ENCODE assay signal across 22 cellular contexts in the genomic region with DNA sequence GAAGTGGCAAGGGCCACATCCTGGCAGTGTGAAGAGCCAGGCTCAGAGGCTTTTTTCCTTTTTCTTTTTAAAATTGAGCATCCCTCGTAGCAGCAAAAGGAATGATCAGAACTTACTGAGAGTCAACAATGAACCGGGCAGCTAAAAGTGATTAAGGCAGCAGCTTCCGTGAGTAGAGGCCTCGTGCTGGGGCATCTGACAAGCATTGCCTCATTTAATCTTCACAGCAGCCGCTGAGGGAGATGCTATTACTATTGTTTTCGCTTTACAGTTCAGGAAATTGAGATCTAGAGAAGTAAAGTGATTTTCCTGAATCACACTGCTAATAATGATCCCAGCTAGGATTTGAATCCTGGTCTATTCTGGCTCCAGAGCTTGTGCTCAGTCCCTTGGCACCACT.
"Had no signal": no experiment of that assay in that cellular context is flagged by ENCODE, and none has a peak within 500 bp of the region (broad histone marks: within the 10 kb centered on the region; RNA-seq: fewer than 3 reads in every experiment).

No MANE protein-coding gene starts in this region.

- DNase-seq: activated CD4-positive, alpha-beta memory T cell treated with anti-CD3 and anti-CD28 coated beads for 36 hours; activated CD4-positive, alpha-beta T cell treated with anti-CD3 and anti-CD28 coated beads for 48 hours; activated CD4-positive, CD25-positive, alpha-beta regulatory T cell; activated gamma-delta T cell treated with Interleukin-2 at 50 U/mL for 16 hours; activated T-cell treated with anti-CD3 and anti-CD28 coated beads for 4 hours; aorta; caudate nucleus; effector memory CD4-positive, alpha-beta T cell; kidney; naive thymus-derived CD8-positive, alpha-beta T cell; retina; stimulated activated CD4-positive, alpha-beta T cell treated with anti-CD3 and anti-CD28 coated beads, Interleukin-4, amount 100 ng/mL, for 1 hour; stimulated activated naive CD4-positive, alpha-beta T cell; T-helper 17 cell; testis had no signal

- H3K27me3 ChIP-seq: testis, vagina had no signal

- H3K36me3 ChIP-seq: vagina had no signal

- H3K4me3 Mint-ChIP-seq: activated CD4-positive, alpha-beta memory T cell treated with anti-CD3 and anti-CD28 coated beads for 36 hours; activated naive CD4-positive, alpha-beta T cell treated with anti-CD3 and anti-CD28 coated beads, Interleukin-2, amount 50 U/mL, for 24 hours; activated T-helper 1 cell treated with anti-CD3 and anti-CD28 coated beads, Interleukin-12 subunit alpha, Interleukin-12 subunit beta, Interleukin-2, Interleukin-4 antibody, amounts not matched to agents 30 ng/mL and 10 ng/mL and 1 ng/mL, durations not matched to agents 14 hours and 24 hours and 36 hours; brain; naive thymus-derived CD8-positive, alpha-beta T cell; T-helper 17 cell; type B pancreatic cell had no signal

- H3K27ac ChIP-seq: testis, vagina had no signal

- H3K4me1 Mint-ChIP-seq: activated naive CD4-positive, alpha-beta T cell treated with anti-CD3 and anti-CD28 coated beads, Interleukin-2, amount 50 U/mL, for 24 hours; naive thymus-derived CD8-positive, alpha-beta T cell had no signal

- H3K36me3 Mint-ChIP-seq: activated CD4-positive, alpha-beta memory T cell treated with anti-CD3 and anti-CD28 coated beads for 36 hours; activated naive CD4-positive, alpha-beta T cell treated with anti-CD3 and anti-CD28 coated beads, Interleukin-2, amount 50 U/mL, for 24 hours; brain; naive thymus-derived CD8-positive, alpha-beta T cell; type B pancreatic cell had no signal

- ATAC-seq: naive thymus-derived CD8-positive, alpha-beta T cell; T-helper 17 cell had no signal

- H3K4me1 ChIP-seq: testis, vagina had no signal

- H3K4me3 ChIP-seq: lung, testis, vagina had no signal

- H3K9me3 Mint-ChIP-seq: activated CD4-positive, alpha-beta memory T cell treated with anti-CD3 and anti-CD28 coated beads for 36 hours; activated naive CD4-positive, alpha-beta T cell treated with anti-CD3 and anti-CD28 coated beads, Interleukin-2, amount 50 U/mL, for 24 hours; activated T-helper 1 cell treated with anti-CD3 and anti-CD28 coated beads, Interleukin-12 subunit alpha, Interleukin-12 subunit beta, Interleukin-2, Interleukin-4 antibody, amounts not matched to agents 30 ng/mL and 10 ng/mL and 1 ng/mL, durations not matched to agents 14 hours and 24 hours and 36 hours; naive thymus-derived CD8-positive, alpha-beta T cell; type B pancreatic cell had no signal

- H3K9me3 ChIP-seq: testis, vagina had no signal

- H3K27ac Mint-ChIP-seq: activated CD4-positive, alpha-beta memory T cell treated with anti-CD3 and anti-CD28 coated beads for 36 hours; activated naive CD4-positive, alpha-beta T cell treated with anti-CD3 and anti-CD28 coated beads, Interleukin-2, amount 50 U/mL, for 24 hours; activated T-helper 1 cell treated with anti-CD3 and anti-CD28 coated beads, Interleukin-12 subunit alpha, Interleukin-12 subunit beta, Interleukin-2, Interleukin-4 antibody, amounts not matched to agents 30 ng/mL and 10 ng/mL and 1 ng/mL, durations not matched to agents 14 hours and 24 hours and 36 hours; naive thymus-derived CD8-positive, alpha-beta T cell; progenitor cell of endocrine pancreas; T-helper 17 cell; type B pancreatic cell had no signal
